In the genomic region with DNA sequence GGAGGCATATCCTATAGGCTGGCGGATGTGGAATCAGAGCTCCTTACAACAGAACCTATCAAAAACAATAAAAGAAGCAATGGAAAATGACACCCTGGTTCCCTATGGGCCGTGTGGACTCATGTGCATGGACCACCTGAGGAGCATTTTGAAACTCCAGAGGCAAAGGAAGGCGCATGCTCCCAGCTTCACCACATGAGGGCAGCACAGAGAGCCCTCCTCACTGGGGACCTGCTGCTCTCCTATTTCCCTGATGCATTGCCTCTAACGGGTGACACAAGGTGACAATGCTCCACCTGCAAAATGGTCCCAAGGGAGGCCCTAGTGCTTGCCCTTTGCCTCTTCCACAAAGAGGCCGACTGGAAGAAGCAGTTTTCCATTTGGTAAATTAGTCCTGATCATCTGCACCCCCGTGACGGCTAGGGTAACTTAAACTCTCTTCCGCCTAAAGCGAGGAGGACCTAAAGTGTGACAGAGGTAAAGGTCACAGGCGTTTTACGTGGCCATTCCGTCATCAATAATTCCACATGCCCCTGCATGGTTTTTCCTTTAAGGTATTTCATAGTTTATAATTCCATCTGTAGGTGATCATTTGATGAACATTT, we compare ENCODE assay signal across 8 cellular contexts.
DNase-seq lines count a peak whose midpoint lies in the region; ATAC-seq and TF ChIP-seq lines count a peak whose summit lies in the region.

No MANE protein-coding gene starts in this region.

- TF ChIP-seq POLR2A in adrenal gland (IDR thresholded peaks at IDR 0.05): no peak

- no peak overlapping the region for H3K4me3 Mint-ChIP-seq in Caco-2 (ENCODE audit: unreplicated experiment)
- no peak overlapping the region for H3K4me3 Mint-ChIP-seq in stimulated activated naive B cell treated with anti-CD40 and anti-IgM and Interleukin-4, amounts not matched to agents 10 μg/mL and 1 μg/mL and 100 μg/mL, for 72 hours

- no peaks in the 10 kb centered on the region for H3K4me1 ChIP-seq in Caco-2
- no peaks in the 10 kb centered on the region for H3K4me1 ChIP-seq in adrenal gland (replicated peaks in 1 of 2)

- H3K4me3 ChIP-seq in Caco-2 (ENCODE audit: low read depth, low read length) (no peak overlapping the region), adrenal gland (no peak overlapping the region)

- DNase-seq in Caco-2 (peak; percentile 62 to 73), RKO (ENCODE audit: low spot score) (peak; percentile 44), adrenal gland (peak in 6 of 7 donors; percentile 27 to 56 (median 42)), kidney tubule cell (ENCODE audit: low spot score) (peak; percentile 50), C1 segment of cervical spinal cord (lab: John Stamatoyannopoulos, UW) (no peak)
- DNase-seq in stimulated activated naive B cell treated with anti-CD40 and anti-IgM and Interleukin-4, amounts not matched to agents 10 μg/mL and 1 μg/mL and 100 μg/mL, for 72 hours: peak; percentile 15

- no peak overlapping the region for H3K27ac Mint-ChIP-seq in Caco-2 (ENCODE audit: unreplicated experiment)
- no peak overlapping the region for H3K27ac Mint-ChIP-seq in stimulated activated naive B cell treated with anti-CD40 and anti-IgM and Interleukin-4, amounts not matched to agents 10 μg/mL and 1 μg/mL and 100 μg/mL, for 72 hours

- ATAC-seq in GM19035 (IDR thresholded peaks at IDR 0.05; ENCODE audit: unreplicated experiment) (peak; percentile 87), HG03354 (IDR thresholded peaks at IDR 0.05; ENCODE audit: poor library complexity, severe bottlenecking, unreplicated experiment) (peak; percentile 91)
- ATAC-seq in stimulated activated naive B cell treated with anti-CD40 and anti-IgM and Interleukin-4, amounts not matched to agents 10 μg/mL and 1 μg/mL and 100 μg/mL, for 72 hours (replicated peaks): peak; percentile 69 to 72

- intact Hi-C loops in Caco-2 (cut with micrococcal nuclease; ENCODE audit: unreplicated experiment) (loop anchor here (1.0 to 2.0 kb wide), 4 partner anchors 21 to 319 kb away; no protein-coding TSS in a partner anchor), adrenal gland (cut with DNase I) (no loop called here)

- TF ChIP-seq CTCF in Caco-2 (IDR thresholded peaks at IDR 0.05; ENCODE audit: insufficient read depth in 1 of 2, low read depth in 1 of 2, low read length in 1 of 2, severe bottlenecking in 1 of 2, unreplicated experiment in 1 of 2) (peak; percentile 88 to 91), adrenal gland (IDR thresholded peaks at IDR 0.05) (peak; percentile 45 to 71 (median 58))

- no peaks in the 10 kb centered on the region for H3K36me3 Mint-ChIP-seq in Caco-2 (ENCODE audit: insufficient read depth, unreplicated experiment)
- H3K36me3 Mint-ChIP-seq in stimulated activated naive B cell treated with anti-CD40 and anti-IgM and Interleukin-4, amounts not matched to agents 10 μg/mL and 1 μg/mL and 100 μg/mL, for 72 hours: no peaks in the 10 kb centered on the region

- POLR2A ChIA-PET in Caco-2 (lab: Charles Lee): no interaction called here

- H3K36me3 ChIP-seq in Caco-2 (ENCODE audit: control insufficient read depth, insufficient read depth, low read length): no peaks in the 10 kb centered on the region
- no peaks in the 10 kb centered on the region for H3K36me3 ChIP-seq in adrenal gland (replicated peaks in 1 of 2)

- no peaks in the 10 kb centered on the region for H3K4me1 Mint-ChIP-seq in Caco-2 (ENCODE audit: low read depth, unreplicated experiment)
- H3K4me1 Mint-ChIP-seq in stimulated activated naive B cell treated with anti-CD40 and anti-IgM and Interleukin-4, amounts not matched to agents 10 μg/mL and 1 μg/mL and 100 μg/mL, for 72 hours: no peaks in the 10 kb centered on the region

- H3K27me3 ChIP-seq in Caco-2 (replicated peaks; ENCODE audit: control insufficient read depth, insufficient read depth, low read length) (no peaks in the 10 kb centered on the region), adrenal gland (no peaks in the 10 kb centered on the region)

- no peak overlapping the region for H3K27ac ChIP-seq in adrenal gland

- H3K27me3 Mint-ChIP-seq in Caco-2 (ENCODE audit: insufficient read depth, unreplicated experiment): peaks cover 10% of the 10 kb centered on the region
- peaks cover 3 to 6% of the 10 kb centered on the region in 2 donors for H3K27me3 Mint-ChIP-seq in stimulated activated naive B cell treated with anti-CD40 and anti-IgM and Interleukin-4, amounts not matched to agents 10 μg/mL and 1 μg/mL and 100 μg/mL, for 72 hours

- CTCF ChIA-PET in Caco-2 (lab: Charles Lee): interaction anchor here (0.6 to 3.0 kb wide), 4 partner anchors 21 to 1568 kb away, joined by 4 to 24 read pairs (median 6); no protein-coding TSS in a partner anchor

- no peaks in the 10 kb centered on the region for H3K9me3 Mint-ChIP-seq in Caco-2 (ENCODE audit: unreplicated experiment)
- H3K9me3 Mint-ChIP-seq in stimulated activated naive B cell treated with anti-CD40 and anti-IgM and Interleukin-4, amounts not matched to agents 10 μg/mL and 1 μg/mL and 100 μg/mL, for 72 hours: no peaks in the 10 kb centered on the region

- WGBS in adrenal gland, 4 donors: 57 to 65% (median 61%) methylated on average over 12 of the region's 12 CpGs

- no peaks in the 10 kb centered on the region for H3K9me3 ChIP-seq in Caco-2
- H3K9me3 ChIP-seq in adrenal gland (replicated peaks in 1 of 3): no peaks in the 10 kb centered on the region

- no TSS peak for BruUV-seq in Caco-2 (replicated peaks; lab: Mats Ljungman, UMichigan)

Comparison
In these comparisons a context has a peak if more than half of its experiments do, and no peak if none do; other contexts are left out.
1. DNase-seq: peak in Caco-2 (2 of 2), RKO (single experiment), adrenal gland (6 of 7), kidney tubule cell (single experiment) and stimulated activated naive B cell treated with anti-CD40 and anti-IgM and Interleukin-4, amounts not matched to agents 10 μg/mL and 1 μg/mL and 100 μg/mL, for 72 hours (single experiment); none in C1 segment of cervical spinal cord (0 of 14).
2. Peak in every context shown above with its lines, with median percentiles within 50 percentile points of each other: ATAC-seq.